8 cellular contexts compared by ENCODE assay signal in genomic region chr12:26870491-26871419, GRCh38. TPM values are rescaled to one million over a fixed set of nuclear protein-coding genes. Genes with fewer than 3 reads are reported as not detected.
A peak's percentile ranks its signal among the peaks of the same experiment; 100 is the strongest.
DNase-seq lines count a peak whose midpoint lies in the region; ATAC-seq, FAIRE-seq and TF ChIP-seq lines count a peak whose summit lies in the region.

No MANE protein-coding gene starts in this region.

- POLR2A ChIA-PET in GM12878 (lab: Charles Lee) = interaction anchor here (0.7 to 1.9 kb wide), 3 partner anchors 8 to 137 kb away, joined by 3 to 7 read pairs (median 3); partner anchors contain the start of gene ITPR2
- POLR2A ChIA-PET in naive thymus-derived CD4-positive, alpha-beta T cell (lab: Charles Lee) = no interaction called here

- no peak for TF ChIP-seq EP300 in GM12878 (IDR thresholded peaks at IDR 0.05; ENCODE audit: borderline replicate concordance in 1 of 2, control insufficient read depth in 1 of 2, low read depth in 2 of 2, low read length in 2 of 2)

- H3K4me1 ChIP-seq in GM12878 (ENCODE audit: control insufficient read depth, insufficient read depth, low read length) = peaks cover 48% of the 10 kb centered on the region
- H3K4me1 ChIP-seq in naive thymus-derived CD4-positive, alpha-beta T cell (ENCODE audit: control insufficient read depth in 2 of 2, insufficient read depth in 2 of 2, low read length in 2 of 2) = peaks cover 4 to 11% of the 10 kb centered on the region in 2 donors

- ATAC-seq in GM12878 (peak; percentile 33), HG03469 (IDR thresholded peaks at IDR 0.05; ENCODE audit: unreplicated experiment) (no peak)
- ATAC-seq in naive thymus-derived CD4-positive, alpha-beta T cell = peak; percentile 28

- BruUV-seq in GM12878 (replicated peaks; lab: Mats Ljungman, UMichigan) = no TSS peak

- DNase-seq in GM03348 (ENCODE audit: low spot score) (peak; percentile 13), NCI-H128 (lab: John Stamatoyannopoulos, UW; ENCODE audit: unreplicated experiment) (peak; percentile 68), GM12878 (ENCODE audit: low read depth, low spot score) (peak; percentile 35), glutamatergic neuron (no peak), ACHN (no peak), 8988T (no peak)
- no peak for DNase-seq in naive thymus-derived CD4-positive, alpha-beta T cell

- peak overlapping the region; percentile 51 for H2AFZ ChIP-seq in GM12878 (ENCODE audit: control insufficient read depth, low read depth, low read length)

- H3K4me3 Mint-ChIP-seq in naive thymus-derived CD4-positive, alpha-beta T cell = no peak overlapping the region
- H3K4me3 Mint-ChIP-seq in glutamatergic neuron (ENCODE audit: unreplicated experiment) = no peak overlapping the region

- no peak for TF ChIP-seq CTCF in GM12878 (IDR thresholded peaks at IDR 0.05 in 2 of 3, conservative IDR thresholded peaks at IDR 0.05 in 1 of 3; ENCODE audit: control insufficient read depth in 2 of 3, extremely low read depth in 1 of 3, insufficient read depth in 1 of 3, low read depth in 3 of 3, low read length in 3 of 3)
- TF ChIP-seq CTCF in glutamatergic neuron (IDR thresholded peaks at IDR 0.05; ENCODE audit: partially characterized antibody, unreplicated experiment) = no peak

- peaks cover 19 to 29% (median 20%) of the 10 kb centered on the region in 7 donors for H3K4me1 Mint-ChIP-seq in naive thymus-derived CD4-positive, alpha-beta T cell
- peaks cover 8% of the 10 kb centered on the region for H3K4me1 Mint-ChIP-seq in glutamatergic neuron (ENCODE audit: low read depth, unreplicated experiment)

- 31% methylated on average over 11 of the region's 11 CpGs for WGBS in GM12878 (ENCODE audit: insufficient coverage, insufficient replicate concordance, low lambda C conversion rate, missing lambda C conversion rate)

- H3K27me3 ChIP-seq in GM12878 (replicated peaks in 1 of 2; ENCODE audit: control insufficient read depth in 2 of 2, insufficient read depth in 2 of 2, low read length in 1 of 2) = no peaks in the 10 kb centered on the region
- no peaks in the 10 kb centered on the region for H3K27me3 ChIP-seq in naive thymus-derived CD4-positive, alpha-beta T cell (ENCODE audit: control insufficient read depth in 2 of 2, insufficient read depth in 2 of 2, low read length in 2 of 2)

- no peaks in the 10 kb centered on the region for H3K79me2 ChIP-seq in GM12878 (ENCODE audit: control insufficient read depth, insufficient read depth, low read length)

- TF ChIP-seq POLR2A in GM12878 (IDR thresholded peaks at IDR 0.05; ENCODE audit: low read depth, low read length) = no peak

- H3K36me3 ChIP-seq in GM12878 (ENCODE audit: control insufficient read depth in 2 of 2, insufficient read depth in 2 of 2, low read length in 1 of 2) = no peaks in the 10 kb centered on the region
- no peaks in the 10 kb centered on the region for H3K36me3 ChIP-seq in naive thymus-derived CD4-positive, alpha-beta T cell (ENCODE audit: control insufficient read depth in 2 of 3, insufficient read depth in 3 of 3, low read length in 3 of 3)

- TF ChIP-seq RAD21 in GM12878 (IDR thresholded peaks at IDR 0.05; ENCODE audit: insufficient read depth, low read depth, low read length) = no peak

- SMC1A ChIA-PET in GM12878 (lab: Charles Lee; ENCODE audit: uncharacterized antibody, unreplicated experiment) = interaction anchor here (0.7 to 9.4 kb wide), 19 partner anchors 6 to 487 kb away, joined by 3 to 105 read pairs (median 4); no protein-coding TSS in a partner anchor

- CTCF ChIA-PET in GM12878 (lab: Yijun Ruan, JAX) = interaction anchor here (0.5 to 10.1 kb wide), 10 partner anchors 8 to 1177 kb away, joined by 3 to 95 read pairs (median 3); partner anchors contain the start of gene ITPR2
- CTCF ChIA-PET in naive thymus-derived CD4-positive, alpha-beta T cell (lab: Charles Lee) = interaction anchor here (0.7 kb wide), 2 partner anchors 9 to 27 kb away, joined by 6 read pairs; no protein-coding TSS in a partner anchor

- peaks cover 0 to 2% (median 0%) of the 10 kb centered on the region in 11 donors for H3K9me3 Mint-ChIP-seq in naive thymus-derived CD4-positive, alpha-beta T cell
- no peaks in the 10 kb centered on the region for H3K9me3 Mint-ChIP-seq in glutamatergic neuron (ENCODE audit: unreplicated experiment)

- no peaks in the 10 kb centered on the region for H3K9me3 ChIP-seq in GM12878 (replicated peaks; ENCODE audit: control insufficient read depth, insufficient read depth, low read length)
- no peaks in the 10 kb centered on the region for H3K9me3 ChIP-seq in naive thymus-derived CD4-positive, alpha-beta T cell (ENCODE audit: control insufficient read depth in 2 of 3, low read length in 3 of 3)

- H3K27ac Mint-ChIP-seq in naive thymus-derived CD4-positive, alpha-beta T cell = no peak overlapping the region
- no peak overlapping the region for H3K27ac Mint-ChIP-seq in glutamatergic neuron (ENCODE audit: unreplicated experiment)

- FAIRE-seq in GM12878 (lab: Jason Lieb, UNC) = no peak

- no peak overlapping the region for H3K4me3 ChIP-seq in GM12878
- H3K4me3 ChIP-seq in naive thymus-derived CD4-positive, alpha-beta T cell (ENCODE audit: low read length) = no peak overlapping the region

- H3K4me2 ChIP-seq in GM12878 (ENCODE audit: control insufficient read depth, insufficient read depth) = peak overlapping the region; percentile 69

- H3K27me3 Mint-ChIP-seq in naive thymus-derived CD4-positive, alpha-beta T cell = peaks cover 0 to 21% (median 9%) of the 10 kb centered on the region in 5 donors
- no peaks in the 10 kb centered on the region for H3K27me3 Mint-ChIP-seq in glutamatergic neuron (ENCODE audit: unreplicated experiment)

- peaks cover 0 to 6% (median 0%) of the 10 kb centered on the region in 5 donors for H3K36me3 Mint-ChIP-seq in naive thymus-derived CD4-positive, alpha-beta T cell
- no peaks in the 10 kb centered on the region for H3K36me3 Mint-ChIP-seq in glutamatergic neuron (ENCODE audit: unreplicated experiment)

- no peak overlapping the region for H3K9ac ChIP-seq in GM12878 (ENCODE audit: control insufficient read depth, insufficient read depth, low read length)

- H3K27ac ChIP-seq in GM12878 (ENCODE audit: control insufficient read depth, insufficient read depth) = no peak overlapping the region; the same call in 1 of the 2 replicates
- no peak overlapping the region for H3K27ac ChIP-seq in naive thymus-derived CD4-positive, alpha-beta T cell (ENCODE audit: low read depth, low read length)

- intact Hi-C loops in GM12878 (cut with micrococcal nuclease; ENCODE audit: unreplicated experiment) = no loop called here
- intact Hi-C loops in naive thymus-derived CD4-positive, alpha-beta T cell (cut with micrococcal nuclease) = no loop called here

- in situ Hi-C loops in GM12878 (cut with MboI) = no loop called here
- in situ Hi-C loops in ACHN (cut with HindIII; ENCODE audit: low pct_ligation_motif_present, low pct_unique_long_range_greater_than_20kb, low sequenced_read_pairs) = no loop called here

- RAD21 ChIA-PET in GM12878 (lab: Charles Lee; ENCODE audit: unreplicated experiment) = interaction anchor here (0.6 to 5.3 kb wide), 11 partner anchors 8 to 436 kb away, joined by 3 to 36 read pairs (median 5); partner anchors contain the start of gene ITPR2

- H4K20me1 ChIP-seq in GM12878 (ENCODE audit: control insufficient read depth, insufficient read depth) = no peaks in the 10 kb centered on the region

TF ChIP-seq in GM12878, 131 proteins besides CTCF, POLR2A, EP300 and RAD21:
- TF ChIP-seq PKNOX1 (IDR thresholded peaks at IDR 0.05) (peak; percentile 27; the same call in 1 of the 2 replicates), NFIC (IDR thresholded peaks at IDR 0.05; ENCODE audit: low read depth, low read length) (peak; percentile 18; the same call in 1 of the 2 replicates), SIN3A (IDR thresholded peaks at IDR 0.05; ENCODE audit: low read depth, low read length) (no peak)

RNA-seq across cellular contexts. Expression of gene ITPR2, which starts 37.8 kb away (rescaled TPM):
- 388 and 403 TPM in 2 replicates for total RNA-seq in GM12878 (2013; cell fraction: nucleolus; rRNA removed)
- total RNA-seq in GM12878 (2014; rRNA removed) (61.6 and 62.7 TPM in 2 replicates), GM12878 (2014; rRNA removed; fragmentation: Illumina TruSeq; extraction: Trizol) (67.0 and 73.4 TPM in 2 replicates), GM12878 (2021) (72.6 and 76.2 TPM in 2 replicates), glutamatergic neuron (ENCODE audit: unreplicated experiment) (77.9 TPM)
- polyA plus RNA-seq in GM12878 (2011; ENCODE audit: low read depth) = 18.8 TPM
- polyA plus RNA-seq in GM12878 (2011; rRNA removed) (63.8 and 94.8 TPM in 2 replicates), GM12878 (2014; fragmentation: Illumina TruSeq; extraction: Trizol) (38.8 and 46.4 TPM in 2 replicates), GM12878 (2014; fragmentation: Nextera tagmentation; extraction: Ambion mirVana) (10 to 100 TPM in 1 of 2 experiments, 1 to 10 TPM in 1; 7.5 to 10.9 TPM), GM12878 (2014; rRNA removed) (22.9 and 24.5 TPM in 2 replicates), GM12878 (2016; fragmentation: Nextera tagmentation; extraction: Ambion mirVana) (10 to 100 TPM; 44.0 to 50.2 TPM)
- 28.7 and 34.5 TPM in 2 replicates for polyA plus RNA-seq in GM12878 (2011; cell fraction: cytosol; rRNA removed)
- polyA plus RNA-seq in GM12878 (2011; cell fraction: nucleus; rRNA removed) = 76.6 and 81.8 TPM in 2 replicates
- 22.6 and 25.3 TPM in 2 replicates for polyA plus RNA-seq in GM12878 (2012)
- polyA minus RNA-seq in GM12878 (2011; rRNA and poly(A)+ RNA removed) = 414 and 473 TPM in 2 replicates
- 61.3 and 85.0 TPM in 2 replicates for polyA minus RNA-seq in GM12878 (2011; cell fraction: cytosol; rRNA and poly(A)+ RNA removed)
- polyA minus RNA-seq in GM12878 (2011; cell fraction: nucleus; rRNA and poly(A)+ RNA removed) = 370 and 490 TPM in 2 replicates
- total RNA-seq in naive thymus-derived CD4-positive, alpha-beta T cell = 10 to 100 TPM; 44.9 to 71.5 (median 59.2) TPM
- polyA plus RNA-seq in naive thymus-derived CD4-positive, alpha-beta T cell = 10 to 100 TPM; 11.3 to 15.5 TPM

Comparison
In these comparisons a context has a peak if more than half of its experiments do, and no peak if none do; other contexts are left out.
1. DNase-seq: peak in GM03348 (single experiment), NCI-H128 (single experiment) and GM12878 (single experiment); none in naive thymus-derived CD4-positive, alpha-beta T cell (0 of 9), glutamatergic neuron (single experiment), ACHN (single experiment) and 8988T (single experiment).